13 cellular contexts compared by ENCODE assay signal in genomic region chr22:42906605-42907338, GRCh38. TPM values are rescaled to one million over a fixed set of nuclear protein-coding genes. Genes with fewer than 3 reads are reported as not detected.
DNase-seq lines count a peak whose midpoint lies in the region; ATAC-seq, FAIRE-seq and TF ChIP-seq lines count a peak whose summit lies in the region.
"Had no signal": no experiment of that assay in that cellular context is flagged by ENCODE, and none has a peak within 500 bp of the region (broad histone marks: within the 10 kb centered on the region; RNA-seq: fewer than 3 reads in every experiment).

No MANE protein-coding gene starts in this region.

- no peak overlapping the region for H3K4me2 ChIP-seq in smooth muscle cell

- H3K4me1 ChIP-seq in right lobe of liver (peaks cover 0 to 43% (median 16%) of the 10 kb centered on the region in 4 donors), testis (peaks cover 20% of the 10 kb centered on the region), smooth muscle cell (ENCODE audit: low read depth) (no peaks in the 10 kb centered on the region)

- H3K4me3 ChIP-seq in MG63: no peak overlapping the region
- no peak overlapping the region for H3K4me3 ChIP-seq in right lobe of liver
- no peak overlapping the region for H3K4me3 ChIP-seq in testis
- H3K4me3 ChIP-seq in smooth muscle cell: no peak overlapping the region

- FAIRE-seq in H54 (lab: Jason Lieb, UNC): no peak

- H3F3A ChIP-seq in smooth muscle cell (ENCODE audit: low read depth): peaks cover 5% of the 10 kb centered on the region

- TF ChIP-seq POLR2A in right lobe of liver (IDR thresholded peaks at IDR 0.05) (no peak), testis (IDR thresholded peaks at IDR 0.05) (no peak), H54 (IDR thresholded peaks at IDR 0.05; ENCODE audit: low read depth, low read length) (no peak)

- TF ChIP-seq CTCF in right lobe of liver (IDR thresholded peaks at IDR 0.05) (no peak), testis (IDR thresholded peaks at IDR 0.05) (no peak), smooth muscle cell (IDR thresholded peaks at IDR 0.05; ENCODE audit: borderline replicate concordance, insufficient read depth, poor library complexity, severe bottlenecking) (no peak)

- peaks cover 22% of the 10 kb centered on the region for H3K79me2 ChIP-seq in smooth muscle cell (ENCODE audit: low read depth)

- H3K9ac ChIP-seq in smooth muscle cell (ENCODE audit: low read depth): no peak overlapping the region

- H3K9me3 ChIP-seq in MG63: no peaks in the 10 kb centered on the region
- no peaks in the 10 kb centered on the region for H3K9me3 ChIP-seq in right lobe of liver
- H3K9me3 ChIP-seq in testis: no peaks in the 10 kb centered on the region
- H3K9me3 ChIP-seq in smooth muscle cell (replicated peaks; ENCODE audit: low read depth): no peaks in the 10 kb centered on the region

- no peaks in the 10 kb centered on the region for H3K27me3 ChIP-seq in MG63
- no peaks in the 10 kb centered on the region for H3K27me3 ChIP-seq in right lobe of liver
- no peaks in the 10 kb centered on the region for H3K27me3 ChIP-seq in testis
- no peaks in the 10 kb centered on the region for H3K27me3 ChIP-seq in smooth muscle cell (ENCODE audit: low read depth)

- H3K36me3 ChIP-seq in MG63: peaks cover 7% of the 10 kb centered on the region
- H3K36me3 ChIP-seq in right lobe of liver: peaks cover 0 to 3% (median 0%) of the 10 kb centered on the region in 4 donors
- H3K36me3 ChIP-seq in testis (ENCODE audit: low read depth, missing control alignments): no peaks in the 10 kb centered on the region
- no peaks in the 10 kb centered on the region for H3K36me3 ChIP-seq in smooth muscle cell (ENCODE audit: low read depth)

- ATAC-seq in right lobe of liver: no peak

- intact Hi-C loops in right lobe of liver (cut with DNase I) (no loop called here), testis (cut with DNase I; ENCODE audit: low total_unique reads) (no loop called here)

- 55% methylated on average over 6 of the region's 6 CpGs for WGBS in right lobe of liver (ENCODE audit: insufficient coverage, low coverage, low lambda C conversion rate, missing lambda C conversion rate)
- 65 to 74% methylated on average over 6 of the region's 6 CpGs for WGBS in testis, 2 donors
- WGBS in smooth muscle cell (ENCODE audit: low lambda C conversion rate): 88% methylated on average over 6 of the region's 6 CpGs

- peaks cover 94% of the 10 kb centered on the region for H4K20me1 ChIP-seq in smooth muscle cell (ENCODE audit: low read depth)

- peak; percentile 73 for DNase-seq in MG63
- peak; percentile 56 for DNase-seq in dermis blood vessel endothelial cell
- DNase-seq in right lobe of liver: no peak
- DNase-seq in testis: peak; percentile 66
- no peak for DNase-seq in H54 (ENCODE audit: insufficient read length, low spot score)
- no peak for DNase-seq in activated naive CD4-positive, alpha-beta T cell treated with Interleukin-2 at 50 U/mL for 16 hours
- DNase-seq in NCI-H2029 (lab: John Stamatoyannopoulos, UW): no peak
- DNase-seq in smooth muscle cell (lab: John Stamatoyannopoulos, UW; ENCODE audit: unreplicated experiment): no peak
- DNase-seq: activated CD4-positive, CD25-positive, alpha-beta regulatory T cell treated with anti-CD3 and anti-CD28 coated beads, Interleukin-2, amount 50 U/mL, for 72 hours; DMS153; KBM-7; NCI-H345; SHP77 had no signal

- H2AFZ ChIP-seq in smooth muscle cell (ENCODE audit: low read depth): no peak overlapping the region

- H3K27ac ChIP-seq in right lobe of liver (peak overlapping the region in 2 of 3 donors; percentile 38 to 89), testis (peak overlapping the region in 1 of 2 donors; percentile 24), smooth muscle cell (ENCODE audit: low read depth) (no peak overlapping the region)

RNA-seq across cellular contexts. Expression of gene ARFGAP3, which starts 49.7 kb away (rescaled TPM):
- total RNA-seq in MG63 (2014; rRNA removed; shearing (Covaris generic); ENCODE audit: low replicate concordance): 27.5 and 37.3 TPM in 2 replicates
- total RNA-seq in dermis blood vessel endothelial cell: 67.5 and 74.2 TPM in 2 replicates
- 10 to 100 TPM; 19.8 to 48.4 (median 30.4) TPM for total RNA-seq in right lobe of liver
- total RNA-seq in testis: 10 to 100 TPM; 50.2 to 54.1 TPM
- 82.9 TPM for polyA plus RNA-seq in testis (ENCODE audit: insufficient read depth, low read depth, low replicate concordance)
- total RNA-seq in smooth muscle cell: 89.9 and 120 TPM in 2 replicates
- polyA plus RNA-seq in smooth muscle cell: 68.4 and 69.2 TPM in 2 replicates

Comparison
In these comparisons a context has a peak if more than half of its experiments do, and no peak if none do; other contexts are left out.
1. DNase-seq: peak in MG63 (single experiment), dermis blood vessel endothelial cell (single experiment) and testis (single experiment); none in right lobe of liver (0 of 3), H54 (single experiment), activated naive CD4-positive, alpha-beta T cell treated with Interleukin-2 at 50 U/mL for 16 hours (single experiment), NCI-H2029 (single experiment) and smooth muscle cell (single experiment).